In genomic region chr7:3559178-3559765, GRCh38 we compare ENCODE assay signal across 11 cellular contexts.
DNase-seq lines count a peak whose midpoint lies in the region; ATAC-seq and TF ChIP-seq lines count a peak whose summit lies in the region.
"Had no signal": no experiment of that assay in that cellular context is flagged by ENCODE, and none has a peak within 500 bp of the region (broad histone marks: within the 10 kb centered on the region; RNA-seq: fewer than 3 reads in every experiment).

No MANE protein-coding gene starts in this region.

- H3K4me1 Mint-ChIP-seq in endothelial cell (ENCODE audit: unreplicated experiment), result peaks cover 27% of the 10 kb centered on the region
- H3K4me1 Mint-ChIP-seq in nephron, result peaks cover 28% of the 10 kb centered on the region

- H3K4me3 Mint-ChIP-seq in endothelial cell (ENCODE audit: unreplicated experiment) (no peak overlapping the region), nephron (no peak overlapping the region)

- no peak for TF ChIP-seq CTCF in endothelial cell (IDR thresholded peaks at IDR 0.05; ENCODE audit: unreplicated experiment)
- no peak for TF ChIP-seq CTCF in nephron (IDR thresholded peaks at IDR 0.05; ENCODE audit: unreplicated experiment in 3 of 3)

- H3K27ac Mint-ChIP-seq in endothelial cell (ENCODE audit: unreplicated experiment), result peak overlapping the region; percentile 74
- H3K27ac Mint-ChIP-seq in nephron, result peak overlapping the region; percentile 36 to 76 (median 65)

- H3K27me3 Mint-ChIP-seq in endothelial cell (ENCODE audit: unreplicated experiment) (peaks cover 2% of the 10 kb centered on the region), nephron (ENCODE audit: low read depth) (no peaks in the 10 kb centered on the region)

- peak; percentile 88 for DNase-seq in Daoy (ENCODE audit: low read depth)
- peak; percentile 21 for DNase-seq in NCI-H460 (ENCODE audit: extremely low read depth, low read depth)
- DNase-seq in endothelial cell (ENCODE audit: low spot score), result no peak
- DNase-seq in activated gamma-delta T cell (lab: John Stamatoyannopoulos, UW), result no peak
- DNase-seq: NCI-H2171 treated with DMSO at 0.1 percent for 48 hours, stomach had no signal

- H3K9me3 Mint-ChIP-seq in endothelial cell (ENCODE audit: unreplicated experiment), result no peaks in the 10 kb centered on the region
- H3K9me3 Mint-ChIP-seq in nephron, result peaks cover 20% of the 10 kb centered on the region

- ATAC-seq in HG02588 (IDR thresholded peaks at IDR 0.05; ENCODE audit: unreplicated experiment) (no peak), GM18909 (IDR thresholded peaks at IDR 0.05; ENCODE audit: poor library complexity, unreplicated experiment) (no peak), GM21360 (IDR thresholded peaks at IDR 0.05; ENCODE audit: unreplicated experiment) (no peak)
- ATAC-seq: activated CD4-positive, CD25-positive, alpha-beta regulatory T cell treated with anti-CD3 and anti-CD28 coated beads, Interleukin-2, amount 50 U/mL, for 24 hours had no signal

- no peaks in the 10 kb centered on the region for H3K36me3 Mint-ChIP-seq in endothelial cell (ENCODE audit: low read depth, unreplicated experiment)
- H3K36me3 Mint-ChIP-seq in nephron (ENCODE audit: low read depth), result no peaks in the 10 kb centered on the region

Comparison
In these comparisons a context has a peak if more than half of its experiments do, and no peak if none do; other contexts are left out.
1. DNase-seq: peak in Daoy (single experiment) and NCI-H460 (single experiment); none in endothelial cell (single experiment) and activated gamma-delta T cell (single experiment).